In genomic region chr2:178449700-178450573, GRCh38 we compare ENCODE assay signal across 8 cellular contexts. TPM values are rescaled to one million over a fixed set of nuclear protein-coding genes. Genes with fewer than 3 reads are reported as not detected.
A peak's percentile ranks its signal among the peaks of the same experiment; 100 is the strongest.
DNase-seq lines count a peak whose midpoint lies in the region; ATAC-seq and TF ChIP-seq lines count a peak whose summit lies in the region.

No MANE protein-coding gene starts in this region.

- no peak for TF ChIP-seq POLR2A in uterus (IDR thresholded peaks at IDR 0.05)

- peak overlapping the region; percentile 99 for H3K4me3 ChIP-seq in MG63
- peak overlapping the region; percentile 82 to 91 for H3K4me3 ChIP-seq in cardiac fibroblast (replicated peaks in 1 of 2; ENCODE audit: low read depth in 2 of 2, low read length in 2 of 2)
- peak overlapping the region; percentile 74 for H3K4me3 ChIP-seq in mesodermal cell (ENCODE audit: extremely low read depth, insufficient read depth, low read length, poor library complexity, severe bottlenecking)
- peak overlapping the region; percentile 66 to 85 for H3K4me3 ChIP-seq in uterus

- H3K36me3 ChIP-seq in MG63 (peaks cover 46% of the 10 kb centered on the region), mesodermal cell (ENCODE audit: control insufficient read depth, insufficient read depth, low read length) (peaks cover 38% of the 10 kb centered on the region), uterus (no peaks in the 10 kb centered on the region)

- H3K36me3 Mint-ChIP-seq in activated T-cell treated with anti-CD3 and anti-CD28 coated beads, Interleukin-2, amount 50 U/mL, for 4 hours (ENCODE audit: insufficient read depth): peaks cover 15% of the 10 kb centered on the region

- H3K4me3 Mint-ChIP-seq in activated T-cell treated with anti-CD3 and anti-CD28 coated beads, Interleukin-2, amount 50 U/mL, for 4 hours: peak overlapping the region; percentile 88

- H3K27me3 ChIP-seq in MG63: no peaks in the 10 kb centered on the region
- H3K27me3 ChIP-seq in uterus: no peaks in the 10 kb centered on the region

- no peaks in the 10 kb centered on the region for H3K9me3 ChIP-seq in MG63
- no peaks in the 10 kb centered on the region for H3K9me3 ChIP-seq in mesodermal cell (ENCODE audit: control insufficient read depth, low read length)
- no peaks in the 10 kb centered on the region for H3K9me3 ChIP-seq in uterus

- H3K4me1 Mint-ChIP-seq in activated T-cell treated with anti-CD3 and anti-CD28 coated beads, Interleukin-2, amount 50 U/mL, for 4 hours (ENCODE audit: low read depth): peaks cover 30% of the 10 kb centered on the region

- H3K27me3 Mint-ChIP-seq in activated T-cell treated with anti-CD3 and anti-CD28 coated beads, Interleukin-2, amount 50 U/mL, for 4 hours (ENCODE audit: low read depth): no peaks in the 10 kb centered on the region

- TF ChIP-seq CTCF in cardiac fibroblast (IDR thresholded peaks at IDR 0.05; ENCODE audit: low read depth, low read length) (no peak), uterus (IDR thresholded peaks at IDR 0.05) (no peak)

- intact Hi-C loops in uterus (cut with DNase I; ENCODE audit: low total_unique reads): loop anchor here (2.0 kb wide), 1 partner anchor 31 kb away; the partner anchor contains the start of gene PLEKHA3

- H3K27ac ChIP-seq in mesodermal cell (ENCODE audit: low read depth, low read length, severe bottlenecking): peak overlapping the region; percentile 99
- peak overlapping the region; percentile 97 to 98 for H3K27ac ChIP-seq in uterus

- H3K9me3 Mint-ChIP-seq in activated T-cell treated with anti-CD3 and anti-CD28 coated beads, Interleukin-2, amount 50 U/mL, for 4 hours: no peaks in the 10 kb centered on the region

- no peaks in the 10 kb centered on the region for H3K4me1 ChIP-seq in mesodermal cell (ENCODE audit: control insufficient read depth, insufficient read depth, low read length, poor library complexity, severe bottlenecking)
- no peaks in the 10 kb centered on the region for H3K4me1 ChIP-seq in uterus

- no peak for DNase-seq in activated T-cell treated with anti-CD3 and anti-CD28 coated beads, Interleukin-2, amount 50 U/mL, for 4 hours
- DNase-seq in activated T-cell treated with anti-CD3 and anti-CD28 coated beads for 4 hours: no peak
- peak; percentile 13 for DNase-seq in HCEC 1CT
- no peak for DNase-seq in MG63
- DNase-seq in cardiac fibroblast (ENCODE audit: low read depth in 2 of 2): peak in 1 of 2 donors; percentile 14
- no peak for DNase-seq in uterus
- no peak for DNase-seq in effector CD4-positive, alpha-beta T cell

- WGBS in mesodermal cell (ENCODE audit: insufficient coverage in 2 of 2), 2 experiments: 14 to 20% methylated on average over 18 to 19 of the region's 22 CpGs

- no peak for ATAC-seq in activated T-cell treated with anti-CD3 and anti-CD28 coated beads, Interleukin-2, amount 50 U/mL, for 4 hours

RNA-seq across cellular contexts. Expression of gene PRKRA, which starts 1.0 kb away (rescaled TPM):
- total RNA-seq in activated T-cell treated with anti-CD3 and anti-CD28 coated beads, Interleukin-2, amount 50 U/mL, for 4 hours: 10 to 100 TPM; 43.9 to 45.4 (median 45.1) TPM
- 75.7 and 79.7 TPM in 2 replicates for total RNA-seq in MG63 (2014; rRNA removed; shearing (Covaris generic); ENCODE audit: low replicate concordance)
- polyA plus RNA-seq in mesodermal cell (2013, experiment 1 of 2): 62.0 TPM
- polyA plus RNA-seq in mesodermal cell (2013, experiment 2 of 2): 63.7 TPM
- total RNA-seq in uterus: 100 to 1,000 TPM in 1 of 4 donors, 10 to 100 TPM in 3; 42.1 to 132 (median 68.8) TPM

RNA-seq across cellular contexts. Expression of gene PJVK, which starts 1.2 kb away (rescaled TPM):
- total RNA-seq in activated T-cell treated with anti-CD3 and anti-CD28 coated beads, Interleukin-2, amount 50 U/mL, for 4 hours: 1 to 10 TPM; 1.4 to 2.1 (median 2.0) TPM
- 0.59 and 1.4 TPM in 2 replicates for total RNA-seq in MG63 (2014; rRNA removed; shearing (Covaris generic); ENCODE audit: low replicate concordance)
- 3.1 TPM for polyA plus RNA-seq in mesodermal cell (2013, experiment 1 of 2)
- 2.4 TPM for polyA plus RNA-seq in mesodermal cell (2013, experiment 2 of 2)
- 1 to 10 TPM in 3 of 4 donors, not detected in 1; 3.8 to 9.4 (median 7.5) TPM for total RNA-seq in uterus

RNA-seq across cellular contexts. Expression of gene FKBP7, which starts 28.5 kb away (rescaled TPM):
- 1 to 10 TPM; 2.0 to 2.9 (median 2.5) TPM for total RNA-seq in activated T-cell treated with anti-CD3 and anti-CD28 coated beads, Interleukin-2, amount 50 U/mL, for 4 hours
- 17.2 and 21.6 TPM in 2 replicates for total RNA-seq in MG63 (2014; rRNA removed; shearing (Covaris generic); ENCODE audit: low replicate concordance)
- 60.5 TPM for polyA plus RNA-seq in mesodermal cell (2013, experiment 1 of 2)
- 67.5 TPM for polyA plus RNA-seq in mesodermal cell (2013, experiment 2 of 2)
- 10 to 100 TPM in 3 of 4 donors, 1 to 10 TPM in 1; 5.4 to 87.2 (median 27.0) TPM for total RNA-seq in uterus

RNA-seq across cellular contexts. Expression of gene PLEKHA3, which starts 30.3 kb away (rescaled TPM):
- total RNA-seq in activated T-cell treated with anti-CD3 and anti-CD28 coated beads, Interleukin-2, amount 50 U/mL, for 4 hours: 10 to 100 TPM; 24.8 to 28.1 (median 26.6) TPM
- total RNA-seq in MG63 (2014; rRNA removed; shearing (Covaris generic); ENCODE audit: low replicate concordance): 14.8 and 23.7 TPM in 2 replicates
- 16.4 TPM for polyA plus RNA-seq in mesodermal cell (2013, experiment 1 of 2)
- polyA plus RNA-seq in mesodermal cell (2013, experiment 2 of 2): 12.3 TPM
- total RNA-seq in uterus: 10 to 100 TPM in 3 of 4 donors, 1 to 10 TPM in 1; 9.1 to 45.5 (median 14.2) TPM
